14 cellular contexts compared by ENCODE assay signal in the genomic region with DNA sequence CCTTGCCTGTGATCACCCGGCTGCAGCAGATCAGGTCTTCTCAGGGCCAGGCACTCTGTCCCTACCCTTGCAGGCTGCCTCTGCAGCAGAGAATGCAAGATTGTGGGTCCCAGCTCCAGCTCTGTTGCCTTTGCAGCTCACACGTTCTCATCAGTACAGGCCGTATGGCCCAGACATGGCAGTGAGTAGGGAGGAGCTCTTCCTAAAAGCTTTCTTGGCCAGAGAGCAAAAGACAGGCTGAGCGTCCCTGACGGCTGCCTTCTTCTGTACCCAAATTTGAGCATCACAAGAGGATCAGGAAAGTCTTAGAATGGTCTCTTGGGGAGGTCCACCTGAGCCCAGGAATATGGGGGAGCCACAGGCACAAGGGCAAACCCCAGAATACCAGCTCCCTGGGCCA.
A peak's percentile ranks its signal among the peaks of the same experiment; 100 is the strongest.
DNase-seq lines count a peak whose midpoint lies in the region; ATAC-seq, FAIRE-seq and TF ChIP-seq lines count a peak whose summit lies in the region.
"Had no signal": no experiment of that assay in that cellular context is flagged by ENCODE, and none has a peak within 500 bp of the region (broad histone marks: within the 10 kb centered on the region; RNA-seq: fewer than 3 reads in every experiment).

No MANE protein-coding gene starts in this region.

- H3K4me1 ChIP-seq in Peyer's patch, result peaks cover 0 to 17% (median 2%) of the 10 kb centered on the region in 4 donors
- peaks cover 18 to 30% of the 10 kb centered on the region in 2 donors for H3K4me1 ChIP-seq in left lung

- H3K36me3 ChIP-seq in Peyer's patch (no peaks in the 10 kb centered on the region), left lung (no peaks in the 10 kb centered on the region)

- H3K27me3 Mint-ChIP-seq in stimulated activated naive B cell treated with anti-CD40 and anti-IgM and Interleukin-4, amounts not matched to agents 10 μg/mL and 1 μg/mL and 100 μg/mL, for 72 hours, result peaks cover 22 to 24% of the 10 kb centered on the region in 2 donors

- H3K4me3 ChIP-seq in AG10803 (ENCODE audit: low read length) (peak overlapping the region; percentile 3; the same call in 1 of the 2 replicates), Peyer's patch (no peak overlapping the region), left lung (no peak overlapping the region), skin epidermis (no peak overlapping the region)

- no peak overlapping the region for H3K4me3 Mint-ChIP-seq in stimulated activated naive B cell treated with anti-CD40 and anti-IgM and Interleukin-4, amounts not matched to agents 10 μg/mL and 1 μg/mL and 100 μg/mL, for 72 hours
- H3K4me3 Mint-ChIP-seq: stimulated activated naive CD8-positive, alpha-beta T cell treated with anti-CD3 and anti-CD28 coated beads, Interleukin-15, amount 100 ng/mL, for 72 hours; T-helper 17 cell had no signal

- FAIRE-seq in RCC 7860 (lab: Jason Lieb, UNC), result no peak

- no peak for TF ChIP-seq CTCF in AG10803 (conservative IDR thresholded peaks at IDR 0.05; ENCODE audit: low read length)
- TF ChIP-seq CTCF in Peyer's patch (IDR thresholded peaks at IDR 0.05), result no peak
- TF ChIP-seq CTCF in left lung (IDR thresholded peaks at IDR 0.05), result no peak

- H3K27ac ChIP-seq in Peyer's patch, result peak overlapping the region; percentile 22 to 66 (median 40)
- peak overlapping the region; percentile 60 to 66 for H3K27ac ChIP-seq in left lung
- H3K27ac ChIP-seq in skin epidermis, result peak overlapping the region in 20 of 21 experiments; percentile 16 to 90 (median 67)

- no peaks in the 10 kb centered on the region for H3K36me3 Mint-ChIP-seq in stimulated activated naive B cell treated with anti-CD40 and anti-IgM and Interleukin-4, amounts not matched to agents 10 μg/mL and 1 μg/mL and 100 μg/mL, for 72 hours

- no peaks in the 10 kb centered on the region for H3K9me3 Mint-ChIP-seq in stimulated activated naive B cell treated with anti-CD40 and anti-IgM and Interleukin-4, amounts not matched to agents 10 μg/mL and 1 μg/mL and 100 μg/mL, for 72 hours
- H3K9me3 Mint-ChIP-seq: stimulated activated naive CD8-positive, alpha-beta T cell treated with anti-CD3 and anti-CD28 coated beads, Interleukin-15, amount 100 ng/mL, for 72 hours had no signal

- no peaks in the 10 kb centered on the region for H3K27me3 ChIP-seq in Peyer's patch
- H3K27me3 ChIP-seq in left lung, result no peaks in the 10 kb centered on the region

- no peak overlapping the region for H3K27ac Mint-ChIP-seq in stimulated activated naive B cell treated with anti-CD40 and anti-IgM and Interleukin-4, amounts not matched to agents 10 μg/mL and 1 μg/mL and 100 μg/mL, for 72 hours
- H3K27ac Mint-ChIP-seq: T-helper 17 cell had no signal

- H3K4me1 Mint-ChIP-seq in stimulated activated naive B cell treated with anti-CD40 and anti-IgM and Interleukin-4, amounts not matched to agents 10 μg/mL and 1 μg/mL and 100 μg/mL, for 72 hours, result no peaks in the 10 kb centered on the region
- H3K4me1 Mint-ChIP-seq: stimulated activated naive CD8-positive, alpha-beta T cell treated with anti-CD3 and anti-CD28 coated beads, Interleukin-15, amount 100 ng/mL, for 72 hours had no signal

- no peak for ATAC-seq in left lung
- ATAC-seq in stimulated activated naive B cell treated with anti-CD40 and anti-IgM and Interleukin-4, amounts not matched to agents 10 μg/mL and 1 μg/mL and 100 μg/mL, for 72 hours (replicated peaks), result no peak
- ATAC-seq: stimulated activated naive CD8-positive, alpha-beta T cell treated with anti-CD3 and anti-CD28 coated beads, Interleukin-15, amount 100 ng/mL, for 72 hours; T-helper 17 cell had no signal

- TF ChIP-seq POLR2A in Peyer's patch (IDR thresholded peaks at IDR 0.05), result no peak

- intact Hi-C loops in left lung (cut with DNase I), result no loop called here

- DNase-seq in AG10803 (ENCODE audit: low read depth) (peak; percentile 37), Peyer's patch (no peak), left lung (no peak), RCC 7860 (ENCODE audit: low spot score) (no peak), CD1c-positive myeloid dendritic cell (ENCODE audit: extremely low spot score) (no peak), T1000 (lab: John Stamatoyannopoulos, UW) (no peak)
- DNase-seq in stimulated activated naive B cell treated with anti-CD40 and anti-IgM and Interleukin-4, amounts not matched to agents 10 μg/mL and 1 μg/mL and 100 μg/mL, for 72 hours, result no peak
- DNase-seq: activated CD4-positive, CD25-positive, alpha-beta regulatory T cell treated with anti-CD3 and anti-CD28 coated beads, Interleukin-2, amount 50 U/mL, for 72 hours; effector CD4-positive, alpha-beta T cell; NCI-H187; RPMI8226; stimulated activated naive CD8-positive, alpha-beta T cell treated with anti-CD3 and anti-CD28 coated beads, Interleukin-15, amount 100 ng/mL, for 72 hours; T-helper 17 cell had no signal

- H3K9me3 ChIP-seq in Peyer's patch, result no peaks in the 10 kb centered on the region
- H3K9me3 ChIP-seq in left lung, result no peaks in the 10 kb centered on the region
